31 cellular contexts compared by ENCODE assay signal in genomic region chr19:54534156-54534555, GRCh38. TPM values are rescaled to one million over a fixed set of nuclear protein-coding genes. Genes with fewer than 3 reads are reported as not detected.
"Had no signal": no experiment of that assay in that cellular context is flagged by ENCODE, and none has a peak within 500 bp of the region (broad histone marks: within the 10 kb centered on the region; RNA-seq: fewer than 3 reads in every experiment).

No MANE protein-coding gene starts in this region.

- H3K4me1 ChIP-seq: Peyer's patch, SJSA1 had no signal

- H3K4me3 Mint-ChIP-seq: activated B cell treated with CpG ODN at 0.5 μM for 24 hours; activated CD4-positive, alpha-beta T cell treated with anti-CD3 and anti-CD28 coated beads, Interleukin-2, amount 10 ng/mL, durations not matched to agents 7 days and 5 days; activated naive CD4-positive, alpha-beta T cell treated with anti-CD3 and anti-CD28 coated beads for 36 hours; activated naive CD8-positive, alpha-beta T cell; brain; IgD-negative memory B cell had no signal

- ATAC-seq: activated T-cell treated with anti-CD3 and anti-CD28 coated beads, Interleukin-2, amount 50 U/mL, for 72 hours; SK-N-SH treated with all-trans-retinoic acid at 6 μM for 48 hours had no signal

- DNase-seq: activated B cell treated with CpG ODN at 0.5 μM for 24 hours; activated CD4-positive, alpha-beta T cell treated with anti-CD3 and anti-CD28 coated beads for 1 hour; activated CD4-positive, alpha-beta T cell treated with anti-CD3 and anti-CD28 coated beads, Interleukin-2, amount 10 ng/mL, durations not matched to agents 7 days and 5 days; activated CD8-positive, alpha-beta memory T cell treated with anti-CD3 and anti-CD28 coated beads for 24 hours; activated naive CD4-positive, alpha-beta T cell treated with anti-CD3 and anti-CD28 coated beads for 36 hours; activated T-cell treated with anti-CD3 and anti-CD28 coated beads, Interleukin-2, amount 50 U/mL, for 72 hours; amygdala; KG1; NCI-H1092 treated with DMSO at 0.1 percent for 48 hours; NCI-H1417 treated with DMSO at 0.1 percent for 48 hours; NCI-H1694; NCI-H2029; NCI-H2107; NCI-H2171 treated with DMSO at 0.1 percent for 48 hours; NCI-H226; NCI-H510A; NCI-H526 treated with DMSO at 0.1 percent for 48 hours; NCI-H82; Peyer's patch; SHP77; SW 1271; T1000 had no signal

- H3K9me3 Mint-ChIP-seq: activated B cell treated with CpG ODN at 0.5 μM for 24 hours; activated naive CD4-positive, alpha-beta T cell treated with anti-CD3 and anti-CD28 coated beads for 36 hours; activated T-cell treated with anti-CD3 and anti-CD28 coated beads, Interleukin-2, amount 50 U/mL, for 72 hours had no signal

- H3K27me3 ChIP-seq: Peyer's patch had no signal

- H3K4me3 ChIP-seq: Peyer's patch, SJSA1 had no signal

- H3K36me3 ChIP-seq: Peyer's patch, SJSA1 had no signal

- H3K9me3 ChIP-seq: Peyer's patch, SJSA1 had no signal

- H3K27ac Mint-ChIP-seq: activated B cell treated with CpG ODN at 0.5 μM for 24 hours; activated CD4-positive, alpha-beta T cell treated with anti-CD3 and anti-CD28 coated beads, Interleukin-2, amount 10 ng/mL, durations not matched to agents 7 days and 5 days; activated naive CD4-positive, alpha-beta T cell treated with anti-CD3 and anti-CD28 coated beads for 36 hours; activated naive CD8-positive, alpha-beta T cell; activated T-cell treated with anti-CD3 and anti-CD28 coated beads, Interleukin-2, amount 50 U/mL, for 72 hours; brain; IgD-negative memory B cell had no signal

- H3K36me3 Mint-ChIP-seq: activated naive CD8-positive, alpha-beta T cell; brain had no signal

- H3K4me1 Mint-ChIP-seq: brain had no signal

- H3K27ac ChIP-seq: Peyer's patch, SJSA1 had no signal

RNA-seq across cellular contexts. Expression of gene LAIR2, which starts 31.5 kb away (rescaled TPM):
- total RNA-seq: activated B cell treated with CpG ODN at 0.5 μM for 24 hours, astrocyte, LHCN-M2, MCF 10A, Peyer's patch, SJSA1 had no signal

RNA-seq across cellular contexts. Expression of gene LILRA2, which starts 39.4 kb away (rescaled TPM):
- total RNA-seq: activated B cell treated with CpG ODN at 0.5 μM for 24 hours; activated CD4-positive, alpha-beta T cell treated with anti-CD3 and anti-CD28 coated beads, Interleukin-2, amount 10 ng/mL, durations not matched to agents 7 days and 5 days; activated naive CD4-positive, alpha-beta T cell treated with anti-CD3 and anti-CD28 coated beads for 36 hours; activated T-cell treated with anti-CD3 and anti-CD28 coated beads, Interleukin-2, amount 50 U/mL, for 72 hours; astrocyte; LHCN-M2; MCF 10A; SJSA1 had no signal

RNA-seq across cellular contexts. Expression of gene LILRA1, which starts 59.3 kb away (rescaled TPM):
- total RNA-seq: activated CD4-positive, alpha-beta T cell treated with anti-CD3 and anti-CD28 coated beads, Interleukin-2, amount 10 ng/mL, durations not matched to agents 7 days and 5 days; activated naive CD4-positive, alpha-beta T cell treated with anti-CD3 and anti-CD28 coated beads for 36 hours; activated T-cell treated with anti-CD3 and anti-CD28 coated beads, Interleukin-2, amount 50 U/mL, for 72 hours; astrocyte; LHCN-M2; MCF 10A; Peyer's patch; SJSA1; T-helper 1 cell treated with Interleukin-12 subunit alpha and Interleukin-12 subunit beta and Interleukin-4 antibody, amounts not matched to agents 30 ng/mL and 1 ng/mL, for 36 hours had no signal
- polyA plus RNA-seq: IgD-negative memory B cell had no signal
